Comparison of ENCODE assay signal across 8 cellular contexts in the genomic region with DNA sequence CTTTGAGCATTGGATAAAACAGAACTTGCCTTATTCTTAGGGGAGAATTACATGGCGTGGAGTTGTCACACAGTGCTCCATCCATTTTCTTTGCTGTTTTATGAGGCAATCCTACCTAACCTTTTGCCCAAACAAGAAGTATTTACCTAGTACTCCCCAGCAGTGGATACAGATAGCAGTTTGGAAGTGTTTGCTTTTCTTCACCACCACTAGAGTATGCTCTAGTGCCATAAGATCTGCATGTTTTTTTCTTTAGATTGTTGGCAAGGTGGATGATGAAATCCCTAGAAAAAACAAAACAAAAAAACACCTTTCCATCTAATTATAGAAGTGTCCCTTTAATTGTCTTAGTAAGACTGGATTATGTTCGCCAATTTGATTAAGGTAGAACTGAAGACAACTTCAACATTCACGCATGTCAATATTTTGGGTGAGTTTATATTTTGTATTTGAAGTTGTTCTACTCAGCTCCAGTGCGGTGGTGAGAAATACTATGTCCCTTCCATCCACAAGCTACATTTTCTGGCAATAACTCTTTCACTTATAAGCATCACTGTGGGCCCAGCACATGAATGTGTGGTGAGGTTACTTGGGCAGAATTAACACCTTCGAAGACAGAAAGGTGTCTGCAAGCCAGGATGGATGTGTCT. TPM values are rescaled to one million over a fixed set of nuclear protein-coding genes. Genes with fewer than 3 reads are reported as not detected.
DNase-seq lines count a peak whose midpoint lies in the region; ATAC-seq, FAIRE-seq and TF ChIP-seq lines count a peak whose summit lies in the region.

No MANE protein-coding gene starts in this region.

- no peaks in the 10 kb centered on the region for H3K9me3 Mint-ChIP-seq in activated CD8-positive, alpha-beta T cell treated with anti-CD3 and anti-CD28 coated beads, Interleukin-2, amount 10 ng/mL, durations not matched to agents 7 days and 5 days (ENCODE audit: insufficient read depth)
- H3K9me3 Mint-ChIP-seq in activated CD4-positive, alpha-beta memory T cell treated with anti-CD3 and anti-CD28 coated beads, Interleukin-2, amount 10 ng/mL, durations not matched to agents 7 days and 5 days, result no peaks in the 10 kb centered on the region

- no peaks in the 10 kb centered on the region for H3K9me2 ChIP-seq in SU-DHL-6 (replicated peaks; ENCODE audit: insufficient read depth, low read length)

- no peak overlapping the region for H2AFZ ChIP-seq in SU-DHL-6 (ENCODE audit: low read depth, low read length, severe bottlenecking)

- ATAC-seq in activated CD8-positive, alpha-beta T cell treated with anti-CD3 and anti-CD28 coated beads, Interleukin-2, amount 10 ng/mL, durations not matched to agents 7 days and 5 days, result no peak
- ATAC-seq in GM19452 (IDR thresholded peaks at IDR 0.05; ENCODE audit: unreplicated experiment), result no peak
- no peak for ATAC-seq in GM18861 (IDR thresholded peaks at IDR 0.05; ENCODE audit: unreplicated experiment)

- no peaks in the 10 kb centered on the region for H3K79me2 ChIP-seq in SU-DHL-6 (ENCODE audit: insufficient read depth, low read length)

- no peak overlapping the region for H3K27ac Mint-ChIP-seq in activated CD8-positive, alpha-beta T cell treated with anti-CD3 and anti-CD28 coated beads, Interleukin-2, amount 10 ng/mL, durations not matched to agents 7 days and 5 days
- no peak overlapping the region for H3K27ac Mint-ChIP-seq in activated CD4-positive, alpha-beta memory T cell treated with anti-CD3 and anti-CD28 coated beads, Interleukin-2, amount 10 ng/mL, durations not matched to agents 7 days and 5 days

- POLR2A ChIA-PET in activated CD8-positive, alpha-beta T cell treated with anti-CD3 and anti-CD28 coated beads, Interleukin-2, amount 10 ng/mL, durations not matched to agents 7 days and 5 days (lab: Charles Lee), result no interaction called here
- POLR2A ChIA-PET in activated CD4-positive, alpha-beta memory T cell treated with anti-CD3 and anti-CD28 coated beads, Interleukin-2, amount 10 ng/mL, durations not matched to agents 7 days and 5 days (lab: Charles Lee), result no interaction called here

- no peaks in the 10 kb centered on the region for H3F3A ChIP-seq in SU-DHL-6 (ENCODE audit: insufficient read depth)

- peak; percentile 72 for FAIRE-seq in islet of Langerhans (lab: Jason Lieb, UNC)

- no peak overlapping the region for H3K4me2 ChIP-seq in SU-DHL-6 (ENCODE audit: low read depth, low read length, poor library complexity, severe bottlenecking)

- no peaks in the 10 kb centered on the region for H3K36me3 ChIP-seq in SU-DHL-6 (ENCODE audit: low read length)

- H3K9ac ChIP-seq in SU-DHL-6 (ENCODE audit: low read length), result no peak overlapping the region

- no peaks in the 10 kb centered on the region for H3K36me3 Mint-ChIP-seq in activated CD8-positive, alpha-beta T cell treated with anti-CD3 and anti-CD28 coated beads, Interleukin-2, amount 10 ng/mL, durations not matched to agents 7 days and 5 days (ENCODE audit: low read depth)
- no peaks in the 10 kb centered on the region for H3K36me3 Mint-ChIP-seq in activated CD4-positive, alpha-beta memory T cell treated with anti-CD3 and anti-CD28 coated beads, Interleukin-2, amount 10 ng/mL, durations not matched to agents 7 days and 5 days (ENCODE audit: low read depth)

- peak; percentile 50 for TF ChIP-seq CTCF in SU-DHL-6 (IDR thresholded peaks at IDR 0.05; ENCODE audit: insufficient read depth, low read length, poor library complexity, severe bottlenecking)

- no peak overlapping the region for H3K4me3 ChIP-seq in SU-DHL-6 (ENCODE audit: insufficient read depth, low read length, poor library complexity, severe bottlenecking)

- H3K27me3 Mint-ChIP-seq in activated CD8-positive, alpha-beta T cell treated with anti-CD3 and anti-CD28 coated beads, Interleukin-2, amount 10 ng/mL, durations not matched to agents 7 days and 5 days (ENCODE audit: low read depth), result peaks cover 3% of the 10 kb centered on the region
- H3K27me3 Mint-ChIP-seq in activated CD4-positive, alpha-beta memory T cell treated with anti-CD3 and anti-CD28 coated beads, Interleukin-2, amount 10 ng/mL, durations not matched to agents 7 days and 5 days, result peaks cover 15% of the 10 kb centered on the region

- no peak overlapping the region for H3K4me3 Mint-ChIP-seq in activated CD8-positive, alpha-beta T cell treated with anti-CD3 and anti-CD28 coated beads, Interleukin-2, amount 10 ng/mL, durations not matched to agents 7 days and 5 days
- H3K4me3 Mint-ChIP-seq in activated CD4-positive, alpha-beta memory T cell treated with anti-CD3 and anti-CD28 coated beads, Interleukin-2, amount 10 ng/mL, durations not matched to agents 7 days and 5 days, result no peak overlapping the region

- CTCF ChIA-PET in activated CD8-positive, alpha-beta T cell treated with anti-CD3 and anti-CD28 coated beads, Interleukin-2, amount 10 ng/mL, durations not matched to agents 7 days and 5 days (lab: Charles Lee), result interaction anchor here (0.5 kb wide), 1 partner anchor 842 kb away, joined by 3 read pairs; no protein-coding TSS in a partner anchor
- CTCF ChIA-PET in activated CD4-positive, alpha-beta memory T cell treated with anti-CD3 and anti-CD28 coated beads, Interleukin-2, amount 10 ng/mL, durations not matched to agents 7 days and 5 days (lab: Charles Lee), result no interaction called here

- DNase-seq in DMS79 treated with DMSO at 0.1 percent for 48 hours (lab: John Stamatoyannopoulos, UW), result peak; percentile 85
- DNase-seq in LoVo (ENCODE audit: low spot score), result peak; percentile 40
- DNase-seq in activated CD8-positive, alpha-beta T cell treated with anti-CD3 and anti-CD28 coated beads, Interleukin-2, amount 10 ng/mL, durations not matched to agents 7 days and 5 days, result no peak
- no peak for DNase-seq in activated CD4-positive, alpha-beta memory T cell treated with anti-CD3 and anti-CD28 coated beads, Interleukin-2, amount 10 ng/mL, durations not matched to agents 7 days and 5 days

- H3K9me3 ChIP-seq in SU-DHL-6 (ENCODE audit: insufficient read depth, low read length), result no peaks in the 10 kb centered on the region

- H4K20me1 ChIP-seq in SU-DHL-6 (ENCODE audit: low read depth, low read length), result no peaks in the 10 kb centered on the region

- no peak overlapping the region for H3K27ac ChIP-seq in SU-DHL-6 (ENCODE audit: low read depth, low read length)

- H3K4me1 Mint-ChIP-seq in activated CD8-positive, alpha-beta T cell treated with anti-CD3 and anti-CD28 coated beads, Interleukin-2, amount 10 ng/mL, durations not matched to agents 7 days and 5 days (ENCODE audit: low read depth), result no peaks in the 10 kb centered on the region
- peaks cover 3% of the 10 kb centered on the region for H3K4me1 Mint-ChIP-seq in activated CD4-positive, alpha-beta memory T cell treated with anti-CD3 and anti-CD28 coated beads, Interleukin-2, amount 10 ng/mL, durations not matched to agents 7 days and 5 days

- H3K27me3 ChIP-seq in SU-DHL-6 (ENCODE audit: low read length), result no peaks in the 10 kb centered on the region

RNA-seq across cellular contexts. Expression of a gene that starts 23.6 kb away (rescaled TPM):
- 10 to 100 TPM; 13.9 to 15.8 TPM for total RNA-seq in activated CD8-positive, alpha-beta T cell treated with anti-CD3 and anti-CD28 coated beads, Interleukin-2, amount 10 ng/mL, durations not matched to agents 7 days and 5 days
- 10 to 100 TPM; 15.1 to 19.4 TPM for total RNA-seq in activated CD4-positive, alpha-beta memory T cell treated with anti-CD3 and anti-CD28 coated beads, Interleukin-2, amount 10 ng/mL, durations not matched to agents 7 days and 5 days

Comparison
In these comparisons a context has a peak if more than half of its experiments do, and no peak if none do; other contexts are left out.
1. DNase-seq: peak in DMS79 treated with DMSO at 0.1 percent for 48 hours (single experiment) and LoVo (single experiment); none in activated CD8-positive, alpha-beta T cell treated with anti-CD3 and anti-CD28 coated beads, Interleukin-2, amount 10 ng/mL, durations not matched to agents 7 days and 5 days (single experiment) and activated CD4-positive, alpha-beta memory T cell treated with anti-CD3 and anti-CD28 coated beads, Interleukin-2, amount 10 ng/mL, durations not matched to agents 7 days and 5 days (single experiment).